In genomic region chr2:14815201-14815600, GRCh38 we compare ENCODE assay signal across 22 cellular contexts.
"Had no signal": no experiment of that assay in that cellular context is flagged by ENCODE, and none has a peak within 500 bp of the region (broad histone marks: within the 10 kb centered on the region; RNA-seq: fewer than 3 reads in every experiment).

No MANE protein-coding gene starts in this region.

- H3K9me2 ChIP-seq: SK-N-SH had no signal

- H3K27ac ChIP-seq: colonic mucosa, right lobe of liver, tibial artery, upper lobe of right lung had no signal

- H3K4me2 ChIP-seq: SK-N-SH had no signal

- H3K9me3 ChIP-seq: colonic mucosa, right lobe of liver, SK-N-SH, upper lobe of right lung had no signal

- H3K36me3 ChIP-seq: colonic mucosa, right lobe of liver, tibial artery, upper lobe of right lung had no signal

- H3K9ac ChIP-seq: SK-N-SH had no signal

- H3K4me3 ChIP-seq: colonic mucosa, right lobe of liver, tibial artery, upper lobe of right lung had no signal

- H3K27me3 ChIP-seq: colonic mucosa, right lobe of liver, tibial artery, upper lobe of right lung had no signal

- DNase-seq: activated CD4-positive, alpha-beta memory T cell treated with anti-CD3 and anti-CD28 coated beads for 36 hours; activated CD4-positive, alpha-beta T cell treated with anti-CD3 and anti-CD28 coated beads, Interleukin-2, amount 10 ng/mL, durations not matched to agents 24 days and 14 days; activated CD4-positive, CD25-positive, alpha-beta regulatory T cell treated with anti-CD3 and anti-CD28 coated beads, Interleukin-2, amount 50 U/mL, for 72 hours; activated CD8-positive, alpha-beta memory T cell treated with anti-CD3 and anti-CD28 coated beads, Interleukin-2, amount 50 U/mL, for 4 hours; activated gamma-delta T cell treated with Interleukin-2 at 50 U/mL for 16 hours; activated T-cell treated with anti-CD3 and anti-CD28 coated beads, Interleukin-2, amount 50 U/mL, for 1 hour; cerebellar nuclear complex; colonic mucosa; effector memory CD4-positive, alpha-beta T cell; islet precursor cell; mammary epithelial cell; naive thymus-derived CD8-positive, alpha-beta T cell; nucleus accumbens; posterior cingulate gyrus; right lobe of liver; SK-N-SH; small intestine; stimulated activated CD4-positive, alpha-beta T cell treated with anti-CD3 and anti-CD28 coated beads, Interleukin-4, amount 100 ng/mL, for 24 hours; SW 1271; T1000; tibial artery; upper lobe of right lung had no signal

- H3K4me1 ChIP-seq: colonic mucosa, right lobe of liver, upper lobe of right lung had no signal
